Comparison of ENCODE assay signal across 1 cellular context in the genomic region with DNA sequence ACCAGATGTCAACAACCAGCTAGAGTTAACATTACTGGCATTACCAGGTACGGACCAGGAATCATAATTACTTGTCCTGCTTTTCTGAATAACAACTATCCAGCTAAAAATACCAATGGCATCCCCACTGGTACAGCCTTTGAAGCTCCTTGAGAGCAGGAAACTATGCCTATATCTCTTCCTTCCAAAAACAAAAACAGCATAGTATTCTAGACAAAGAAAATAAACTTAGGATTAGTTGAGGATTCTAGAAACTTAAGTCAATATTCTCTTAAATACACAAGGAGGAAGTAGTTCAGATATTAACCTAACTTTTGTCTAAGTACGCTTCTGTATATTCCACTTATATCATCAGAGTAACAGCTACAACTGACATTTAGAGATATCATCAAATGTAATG.
TF ChIP-seq lines count a peak whose summit lies in the region.

No MANE protein-coding gene starts in this region.

TF ChIP-seq in K562, 482 proteins besides CTCF, POLR2A, EP300 and RAD21:
- no peak for TF ChIP-seq TBP (optimal IDR thresholded peaks at IDR 0.05; ENCODE audit: low read depth, low read length)
- TF ChIP-seq HMBOX1 (IDR thresholded peaks at IDR 0.05) = 0 out of 2 replicates have a peak, but pooled peaks have one; percentile 20
